1 cellular context compared by ENCODE assay signal in genomic region chr15:57100136-57100539, GRCh38.
TF ChIP-seq lines count a peak whose summit lies in the region.

No MANE protein-coding gene starts in this region.

TF ChIP-seq in HepG2, 621 proteins besides CTCF, POLR2A, EP300 and RAD21 (continued from another document):
- TF ChIP-seq HMGA1 (CRISPR knock-in tag; conservative IDR thresholded peaks at IDR 0.05), result no peak
